Comparison of ENCODE assay signal across 1 cellular context in the genomic region with DNA sequence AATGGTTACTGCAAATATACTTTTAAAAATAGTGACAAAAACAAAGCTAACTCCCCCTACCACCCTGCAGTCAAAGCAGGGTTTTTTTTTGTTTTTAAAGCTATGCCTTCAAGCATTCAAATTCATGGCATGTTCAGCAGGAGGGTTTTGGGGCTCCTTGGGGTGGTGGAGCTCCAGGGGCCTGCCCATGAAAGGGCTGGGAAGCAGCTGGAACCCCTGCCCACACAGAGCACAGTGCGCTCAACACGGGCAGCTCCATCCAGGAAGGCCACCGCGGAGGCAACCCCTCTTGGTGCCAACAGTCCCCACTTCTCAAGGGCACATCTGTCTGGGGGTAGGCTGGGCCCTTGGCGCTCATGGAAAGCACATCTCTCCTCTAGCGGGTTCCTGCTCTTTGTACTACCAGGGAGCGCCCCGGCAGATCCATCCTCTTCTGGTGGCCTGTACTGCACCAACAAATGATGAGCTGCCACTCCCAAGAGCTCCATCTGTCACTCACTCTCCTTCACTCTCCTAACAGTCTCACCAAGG.
TF ChIP-seq lines count a peak whose summit lies in the region.

No MANE protein-coding gene starts in this region.

TF ChIP-seq in GM12878, 131 proteins besides CTCF, POLR2A, EP300 and RAD21:
- TF ChIP-seq, protein P1, sequence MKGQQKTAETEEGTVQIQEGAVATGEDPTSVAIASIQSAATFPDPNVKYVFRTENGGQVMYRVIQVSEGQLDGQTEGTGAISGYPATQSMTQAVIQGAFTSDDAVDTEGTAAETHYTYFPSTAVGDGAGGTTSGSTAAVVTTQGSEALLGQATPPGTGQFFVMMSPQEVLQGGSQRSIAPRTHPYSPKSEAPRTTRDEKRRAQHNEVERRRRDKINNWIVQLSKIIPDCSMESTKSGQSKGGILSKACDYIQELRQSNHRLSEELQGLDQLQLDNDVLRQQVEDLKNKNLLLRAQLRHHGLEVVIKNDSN (IDR thresholded peaks at IDR 0.05; ENCODE audit: borderline replicate concordance, extremely low read length, insufficient read depth, low read depth, low read length) = no peak
- TF ChIP-seq MEF2A (IDR thresholded peaks at IDR 0.05; ENCODE audit: insufficient read depth, low read depth, low read length) (no peak), NR2C1 (IDR thresholded peaks at IDR 0.05) (no peak), CREB1 (IDR thresholded peaks at IDR 0.05; ENCODE audit: low read depth) (no peak), SIX5 (IDR thresholded peaks at IDR 0.05; ENCODE audit: low read depth, low read length, severe bottlenecking) (no peak), SMAD5 (IDR thresholded peaks at IDR 0.05; ENCODE audit: low read depth) (no peak), IKZF2 (IDR thresholded peaks at IDR 0.05) (no peak), CBX3 (IDR thresholded peaks at IDR 0.05; ENCODE audit: borderline replicate concordance, low read depth) (no peak), YY1 (IDR thresholded peaks at IDR 0.05; ENCODE audit: low read depth, low read length) (no peak), IKZF1 (conservative IDR thresholded peaks at IDR 0.05) (no peak), RAD51 (IDR thresholded peaks at IDR 0.05) (no peak), POLR2AphosphoS5 (IDR thresholded peaks at IDR 0.05; ENCODE audit: low read length) (no peak), NFYA (IDR thresholded peaks at IDR 0.05; ENCODE audit: borderline replicate concordance, low read depth, low read length) (no peak), KDM1A (IDR thresholded peaks at IDR 0.05; ENCODE audit: borderline replicate concordance) (no peak), CEBPB (IDR thresholded peaks at IDR 0.05; ENCODE audit: borderline replicate concordance in 1 of 2, low read depth in 2 of 2, low read length in 2 of 2) (no peak), RBBP5 (conservative IDR thresholded peaks at IDR 0.05) (no peak)
- TF ChIP-seq, protein P2, sequence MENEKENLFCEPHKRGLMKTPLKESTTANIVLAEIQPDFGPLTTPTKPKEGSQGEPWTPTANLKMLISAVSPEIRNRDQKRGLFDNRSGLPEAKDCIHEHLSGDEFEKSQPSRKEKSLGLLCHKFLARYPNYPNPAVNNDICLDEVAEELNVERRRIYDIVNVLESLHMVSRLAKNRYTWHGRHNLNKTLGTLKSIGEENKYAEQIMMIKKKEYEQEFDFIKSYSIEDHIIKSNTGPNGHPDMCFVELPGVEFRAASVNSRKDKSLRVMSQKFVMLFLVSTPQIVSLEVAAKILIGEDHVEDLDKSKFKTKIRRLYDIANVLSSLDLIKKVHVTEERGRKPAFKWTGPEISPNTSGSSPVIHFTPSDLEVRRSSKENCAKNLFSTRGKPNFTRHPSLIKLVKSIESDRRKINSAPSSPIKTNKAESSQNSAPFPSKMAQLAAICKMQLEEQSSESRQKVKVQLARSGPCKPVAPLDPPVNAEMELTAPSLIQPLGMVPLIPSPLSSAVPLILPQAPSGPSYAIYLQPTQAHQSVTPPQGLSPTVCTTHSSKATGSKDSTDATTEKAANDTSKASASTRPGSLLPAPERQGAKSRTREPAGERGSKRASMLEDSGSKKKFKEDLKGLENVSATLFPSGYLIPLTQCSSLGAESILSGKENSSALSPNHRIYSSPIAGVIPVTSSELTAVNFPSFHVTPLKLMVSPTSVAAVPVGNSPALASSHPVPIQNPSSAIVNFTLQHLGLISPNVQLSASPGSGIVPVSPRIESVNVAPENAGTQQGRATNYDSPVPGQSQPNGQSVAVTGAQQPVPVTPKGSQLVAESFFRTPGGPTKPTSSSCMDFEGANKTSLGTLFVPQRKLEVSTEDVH (IDR thresholded peaks at IDR 0.05; ENCODE audit: low read depth, partially characterized antibody) = no peak
- TF ChIP-seq, protein P3, sequence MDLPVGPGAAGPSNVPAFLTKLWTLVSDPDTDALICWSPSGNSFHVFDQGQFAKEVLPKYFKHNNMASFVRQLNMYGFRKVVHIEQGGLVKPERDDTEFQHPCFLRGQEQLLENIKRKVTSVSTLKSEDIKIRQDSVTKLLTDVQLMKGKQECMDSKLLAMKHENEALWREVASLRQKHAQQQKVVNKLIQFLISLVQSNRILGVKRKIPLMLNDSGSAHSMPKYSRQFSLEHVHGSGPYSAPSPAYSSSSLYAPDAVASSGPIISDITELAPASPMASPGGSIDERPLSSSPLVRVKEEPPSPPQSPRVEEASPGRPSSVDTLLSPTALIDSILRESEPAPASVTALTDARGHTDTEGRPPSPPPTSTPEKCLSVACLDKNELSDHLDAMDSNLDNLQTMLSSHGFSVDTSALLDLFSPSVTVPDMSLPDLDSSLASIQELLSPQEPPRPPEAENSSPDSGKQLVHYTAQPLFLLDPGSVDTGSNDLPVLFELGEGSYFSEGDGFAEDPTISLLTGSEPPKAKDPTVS (IDR thresholded peaks at IDR 0.05; ENCODE audit: low read depth, low read length) = no peak
- TF ChIP-seq, protein P4, sequence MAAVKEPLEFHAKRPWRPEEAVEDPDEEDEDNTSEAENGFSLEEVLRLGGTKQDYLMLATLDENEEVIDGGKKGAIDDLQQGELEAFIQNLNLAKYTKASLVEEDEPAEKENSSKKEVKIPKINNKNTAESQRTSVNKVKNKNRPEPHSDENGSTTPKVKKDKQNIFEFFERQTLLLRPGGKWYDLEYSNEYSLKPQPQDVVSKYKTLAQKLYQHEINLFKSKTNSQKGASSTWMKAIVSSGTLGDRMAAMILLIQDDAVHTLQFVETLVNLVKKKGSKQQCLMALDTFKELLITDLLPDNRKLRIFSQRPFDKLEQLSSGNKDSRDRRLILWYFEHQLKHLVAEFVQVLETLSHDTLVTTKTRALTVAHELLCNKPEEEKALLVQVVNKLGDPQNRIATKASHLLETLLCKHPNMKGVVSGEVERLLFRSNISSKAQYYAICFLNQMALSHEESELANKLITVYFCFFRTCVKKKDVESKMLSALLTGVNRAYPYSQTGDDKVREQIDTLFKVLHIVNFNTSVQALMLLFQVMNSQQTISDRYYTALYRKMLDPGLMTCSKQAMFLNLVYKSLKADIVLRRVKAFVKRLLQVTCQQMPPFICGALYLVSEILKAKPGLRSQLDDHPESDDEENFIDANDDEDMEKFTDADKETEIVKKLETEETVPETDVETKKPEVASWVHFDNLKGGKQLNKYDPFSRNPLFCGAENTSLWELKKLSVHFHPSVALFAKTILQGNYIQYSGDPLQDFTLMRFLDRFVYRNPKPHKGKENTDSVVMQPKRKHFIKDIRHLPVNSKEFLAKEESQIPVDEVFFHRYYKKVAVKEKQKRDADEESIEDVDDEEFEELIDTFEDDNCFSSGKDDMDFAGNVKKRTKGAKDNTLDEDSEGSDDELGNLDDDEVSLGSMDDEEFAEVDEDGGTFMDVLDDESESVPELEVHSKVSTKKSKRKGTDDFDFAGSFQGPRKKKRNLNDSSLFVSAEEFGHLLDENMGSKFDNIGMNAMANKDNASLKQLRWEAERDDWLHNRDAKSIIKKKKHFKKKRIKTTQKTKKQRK (IDR thresholded peaks at IDR 0.05; ENCODE audit: low read depth, low read length) = no peak
